1 cellular context compared by ENCODE assay signal in the genomic region with DNA sequence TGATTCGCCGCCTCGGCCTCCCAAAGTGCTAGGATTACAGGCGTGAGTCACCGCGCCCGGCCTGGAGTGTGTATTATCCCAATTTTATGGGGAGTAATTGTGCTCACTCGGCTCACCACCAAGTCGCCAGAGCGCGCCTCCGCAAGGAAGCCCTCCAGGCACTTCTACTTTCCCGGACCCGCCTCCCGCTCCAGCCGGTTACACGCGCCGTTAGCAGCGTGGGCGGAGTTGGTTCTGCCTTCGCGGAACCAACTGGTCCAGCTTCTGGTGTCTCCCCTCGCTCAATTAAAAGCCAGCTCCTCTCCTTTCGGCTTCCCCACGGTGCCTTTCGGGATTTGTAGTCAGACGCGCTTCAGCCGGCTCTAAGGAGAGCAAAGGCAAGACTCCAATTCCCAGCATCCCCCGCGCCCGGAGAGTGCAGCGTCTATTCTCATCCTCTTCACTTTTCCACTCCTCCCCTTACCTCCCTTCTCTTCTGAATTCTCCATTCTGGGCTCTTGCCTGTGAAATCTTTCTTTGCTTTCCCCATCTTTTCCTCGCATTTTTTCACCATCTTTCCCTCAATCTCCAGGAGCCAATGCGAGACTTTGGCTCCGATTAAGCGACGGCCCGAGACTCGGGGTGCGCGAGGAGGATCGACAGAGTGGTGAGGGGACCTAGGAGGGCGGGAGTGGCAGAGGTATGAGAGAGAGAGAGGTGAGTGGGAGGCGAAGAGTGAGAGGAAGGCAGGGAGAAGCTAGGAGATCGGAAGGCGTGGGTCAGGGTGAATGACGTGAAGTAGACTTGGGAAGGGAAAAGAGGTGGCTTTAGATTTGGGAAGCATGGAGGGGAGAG.
TF ChIP-seq lines count a peak whose summit lies in the region.

Gene GTF2H4, plus strand, starts transcription at position 450 of the 834 bp plus-strand sequence.

TF ChIP-seq in HepG2, 621 proteins besides CTCF, POLR2A, EP300 and RAD21 (continued from another document and continues in another):
- TF ChIP-seq, protein P1, sequence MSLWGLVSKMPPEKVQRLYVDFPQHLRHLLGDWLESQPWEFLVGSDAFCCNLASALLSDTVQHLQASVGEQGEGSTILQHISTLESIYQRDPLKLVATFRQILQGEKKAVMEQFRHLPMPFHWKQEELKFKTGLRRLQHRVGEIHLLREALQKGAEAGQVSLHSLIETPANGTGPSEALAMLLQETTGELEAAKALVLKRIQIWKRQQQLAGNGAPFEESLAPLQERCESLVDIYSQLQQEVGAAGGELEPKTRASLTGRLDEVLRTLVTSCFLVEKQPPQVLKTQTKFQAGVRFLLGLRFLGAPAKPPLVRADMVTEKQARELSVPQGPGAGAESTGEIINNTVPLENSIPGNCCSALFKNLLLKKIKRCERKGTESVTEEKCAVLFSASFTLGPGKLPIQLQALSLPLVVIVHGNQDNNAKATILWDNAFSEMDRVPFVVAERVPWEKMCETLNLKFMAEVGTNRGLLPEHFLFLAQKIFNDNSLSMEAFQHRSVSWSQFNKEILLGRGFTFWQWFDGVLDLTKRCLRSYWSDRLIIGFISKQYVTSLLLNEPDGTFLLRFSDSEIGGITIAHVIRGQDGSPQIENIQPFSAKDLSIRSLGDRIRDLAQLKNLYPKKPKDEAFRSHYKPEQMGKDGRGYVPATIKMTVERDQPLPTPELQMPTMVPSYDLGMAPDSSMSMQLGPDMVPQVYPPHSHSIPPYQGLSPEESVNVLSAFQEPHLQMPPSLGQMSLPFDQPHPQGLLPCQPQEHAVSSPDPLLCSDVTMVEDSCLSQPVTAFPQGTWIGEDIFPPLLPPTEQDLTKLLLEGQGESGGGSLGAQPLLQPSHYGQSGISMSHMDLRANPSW (CRISPR knock-in tag; IDR thresholded peaks at IDR 0.05; ENCODE audit: borderline replicate concordance) = peak; percentile 90; the same call in 1 of the 2 replicates
- TF ChIP-seq FOSL2 (CRISPR knock-in tag; IDR thresholded peaks at IDR 0.05) (peak; percentile 77), JARID2 (CRISPR knock-in tag; IDR thresholded peaks at IDR 0.05; ENCODE audit: insufficient replicate concordance) (peak; percentile 72), RELA (CRISPR knock-in tag; IDR thresholded peaks at IDR 0.05) (no peak; the same call in 1 of the 2 replicates), XBP1 (CRISPR knock-in tag; IDR thresholded peaks at IDR 0.05) (no peak), ZNF292 (CRISPR knock-in tag; IDR thresholded peaks at IDR 0.05; ENCODE audit: borderline replicate concordance, low read depth) (peak; percentile 63), REPIN1 (CRISPR knock-in tag; IDR thresholded peaks at IDR 0.05; ENCODE audit: borderline replicate concordance, low read depth) (peak; percentile 88), ONECUT2 (CRISPR knock-in tag; IDR thresholded peaks at IDR 0.05) (0 out of 2 replicates have a peak, but pooled peaks have one; percentile 15), ZSCAN21 (CRISPR knock-in tag; IDR thresholded peaks at IDR 0.05; ENCODE audit: borderline replicate concordance) (no peak; the same call in none of the 2 replicates), SP2 (CRISPR knock-in tag; IDR thresholded peaks at IDR 0.05) (no peak; the same call in 1 of the 2 replicates), KMT2B (CRISPR knock-in tag; IDR thresholded peaks at IDR 0.05) (peak; percentile 90), SP140L (CRISPR knock-in tag; IDR thresholded peaks at IDR 0.05; ENCODE audit: borderline replicate concordance) (no peak), PATZ1 (CRISPR knock-in tag; IDR thresholded peaks at IDR 0.05) (peak; percentile 67), ZNF468 (CRISPR knock-in tag; IDR thresholded peaks at IDR 0.05) (0 out of 2 replicates have a peak, but pooled peaks have one; percentile 29), HOXA7 (CRISPR knock-in tag; IDR thresholded peaks at IDR 0.05) (no peak), TBX3 (IDR thresholded peaks at IDR 0.05; ENCODE audit: borderline replicate concordance) (peak; percentile 18; the same call in 1 of the 2 replicates), XRCC5 (optimal IDR thresholded peaks at IDR 0.05; ENCODE audit: low read length) (peak; percentile 99), FIP1L1 (IDR thresholded peaks at IDR 0.05; ENCODE audit: borderline replicate concordance, insufficient read depth, low read depth, low read length) (0 out of 2 replicates have a peak, but pooled peaks have one; percentile 36), SP1 (IDR thresholded peaks at IDR 0.05) (no peak), SP1 (CRISPR knock-in tag; IDR thresholded peaks at IDR 0.05) (peak; percentile 96), CEBPG (CRISPR knock-in tag; IDR thresholded peaks at IDR 0.05) (0 out of 2 replicates have a peak, but pooled peaks have one; percentile 40), ZNF225 (CRISPR knock-in tag; IDR thresholded peaks at IDR 0.05) (peak; percentile 74; the same call in 1 of the 2 replicates), TCF12 (IDR thresholded peaks at IDR 0.05) (no peak), TCF12 (CRISPR knock-in tag; IDR thresholded peaks at IDR 0.05) (peak; percentile 15; the same call in 1 of the 2 replicates), HOXA3 (CRISPR knock-in tag; IDR thresholded peaks at IDR 0.05) (peak; percentile 80), FOSL1 (CRISPR knock-in tag; IDR thresholded peaks at IDR 0.05; ENCODE audit: borderline replicate concordance) (no peak), DR1 (CRISPR knock-in tag; IDR thresholded peaks at IDR 0.05) (no peak), AKAP8 (CRISPR knock-in tag; IDR thresholded peaks at IDR 0.05) (no peak), ZNF496 (CRISPR knock-in tag; IDR thresholded peaks at IDR 0.05; ENCODE audit: insufficient replicate concordance) (no peak), ZNF552 (CRISPR knock-in tag; IDR thresholded peaks at IDR 0.05; ENCODE audit: borderline replicate concordance) (no peak), GATA4 (IDR thresholded peaks at IDR 0.05; ENCODE audit: borderline replicate concordance, low read depth) (peak; percentile 38; the same call in 1 of the 2 replicates), ATF6 (CRISPR knock-in tag; conservative IDR thresholded peaks at IDR 0.05) (no peak), SYNCRIP (IDR thresholded peaks at IDR 0.05; ENCODE audit: insufficient read depth, low read depth, low read length) (no peak), ZFP36L1 (CRISPR knock-in tag; IDR thresholded peaks at IDR 0.05) (peak; percentile 30; the same call in 1 of the 2 replicates), ZNF792 (CRISPR knock-in tag; IDR thresholded peaks at IDR 0.05) (0 out of 2 replicates have a peak, but pooled peaks have one; percentile 65), SMARCC2 (IDR thresholded peaks at IDR 0.05) (no peak), SNRNP70 (IDR thresholded peaks at IDR 0.05; ENCODE audit: low read depth, low read length) (no peak), MTF2 (CRISPR knock-in tag; IDR thresholded peaks at IDR 0.05; ENCODE audit: borderline replicate concordance) (peak; percentile 58; the same call in 1 of the 2 replicates), ZNF567 (CRISPR knock-in tag; IDR thresholded peaks at IDR 0.05; ENCODE audit: borderline replicate concordance) (peak; percentile 94; the same call in 1 of the 2 replicates), NR0B2 (CRISPR knock-in tag; IDR thresholded peaks at IDR 0.05) (no peak), ZNF253 (CRISPR knock-in tag; IDR thresholded peaks at IDR 0.05; ENCODE audit: borderline replicate concordance) (no peak), ZNF883 (CRISPR knock-in tag; IDR thresholded peaks at IDR 0.05; ENCODE audit: not compliant biosample characterization) (no peak), ISX (CRISPR knock-in tag; conservative IDR thresholded peaks at IDR 0.05) (no peak), GZF1 (CRISPR knock-in tag; IDR thresholded peaks at IDR 0.05) (peak; percentile 81)
- TF ChIP-seq, protein P2, sequence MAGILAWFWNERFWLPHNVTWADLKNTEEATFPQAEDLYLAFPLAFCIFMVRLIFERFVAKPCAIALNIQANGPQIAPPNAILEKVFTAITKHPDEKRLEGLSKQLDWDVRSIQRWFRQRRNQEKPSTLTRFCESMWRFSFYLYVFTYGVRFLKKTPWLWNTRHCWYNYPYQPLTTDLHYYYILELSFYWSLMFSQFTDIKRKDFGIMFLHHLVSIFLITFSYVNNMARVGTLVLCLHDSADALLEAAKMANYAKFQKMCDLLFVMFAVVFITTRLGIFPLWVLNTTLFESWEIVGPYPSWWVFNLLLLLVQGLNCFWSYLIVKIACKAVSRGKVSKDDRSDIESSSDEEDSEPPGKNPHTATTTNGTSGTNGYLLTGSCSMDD (CRISPR knock-in tag; IDR thresholded peaks at IDR 0.05) = no peak
- TF ChIP-seq, protein P3, sequence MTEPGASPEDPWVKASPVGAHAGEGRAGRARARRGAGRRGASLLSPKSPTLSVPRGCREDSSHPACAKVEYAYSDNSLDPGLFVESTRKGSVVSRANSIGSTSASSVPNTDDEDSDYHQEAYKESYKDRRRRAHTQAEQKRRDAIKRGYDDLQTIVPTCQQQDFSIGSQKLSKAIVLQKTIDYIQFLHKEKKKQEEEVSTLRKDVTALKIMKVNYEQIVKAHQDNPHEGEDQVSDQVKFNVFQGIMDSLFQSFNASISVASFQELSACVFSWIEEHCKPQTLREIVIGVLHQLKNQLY (CRISPR knock-in tag; IDR thresholded peaks at IDR 0.05) = no peak
- TF ChIP-seq, protein P4, sequence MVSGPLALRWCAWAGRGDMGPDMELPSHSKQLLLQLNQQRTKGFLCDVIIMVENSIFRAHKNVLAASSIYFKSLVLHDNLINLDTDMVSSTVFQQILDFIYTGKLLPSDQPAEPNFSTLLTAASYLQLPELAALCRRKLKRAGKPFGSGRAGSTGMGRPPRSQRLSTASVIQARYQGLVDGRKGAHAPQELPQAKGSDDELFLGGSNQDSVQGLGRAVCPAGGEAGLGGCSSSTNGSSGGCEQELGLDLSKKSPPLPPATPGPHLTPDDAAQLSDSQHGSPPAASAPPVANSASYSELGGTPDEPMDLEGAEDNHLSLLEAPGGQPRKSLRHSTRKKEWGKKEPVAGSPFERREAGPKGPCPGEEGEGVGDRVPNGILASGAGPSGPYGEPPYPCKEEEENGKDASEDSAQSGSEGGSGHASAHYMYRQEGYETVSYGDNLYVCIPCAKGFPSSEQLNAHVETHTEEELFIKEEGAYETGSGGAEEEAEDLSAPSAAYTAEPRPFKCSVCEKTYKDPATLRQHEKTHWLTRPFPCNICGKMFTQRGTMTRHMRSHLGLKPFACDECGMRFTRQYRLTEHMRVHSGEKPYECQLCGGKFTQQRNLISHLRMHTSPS (CRISPR knock-in tag; IDR thresholded peaks at IDR 0.05; ENCODE audit: low read depth) = 0 out of 2 replicates have a peak, but pooled peaks have one; percentile 12
- TF ChIP-seq, protein P5, sequence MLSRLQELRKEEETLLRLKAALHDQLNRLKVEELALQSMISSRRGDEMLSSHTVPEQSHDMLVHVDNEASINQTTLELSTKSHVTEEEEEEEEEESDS (CRISPR knock-in tag; IDR thresholded peaks at IDR 0.05; ENCODE audit: borderline replicate concordance) = 0 out of 2 replicates have a peak, but pooled peaks have one; percentile 70
- TF ChIP-seq, protein P6, sequence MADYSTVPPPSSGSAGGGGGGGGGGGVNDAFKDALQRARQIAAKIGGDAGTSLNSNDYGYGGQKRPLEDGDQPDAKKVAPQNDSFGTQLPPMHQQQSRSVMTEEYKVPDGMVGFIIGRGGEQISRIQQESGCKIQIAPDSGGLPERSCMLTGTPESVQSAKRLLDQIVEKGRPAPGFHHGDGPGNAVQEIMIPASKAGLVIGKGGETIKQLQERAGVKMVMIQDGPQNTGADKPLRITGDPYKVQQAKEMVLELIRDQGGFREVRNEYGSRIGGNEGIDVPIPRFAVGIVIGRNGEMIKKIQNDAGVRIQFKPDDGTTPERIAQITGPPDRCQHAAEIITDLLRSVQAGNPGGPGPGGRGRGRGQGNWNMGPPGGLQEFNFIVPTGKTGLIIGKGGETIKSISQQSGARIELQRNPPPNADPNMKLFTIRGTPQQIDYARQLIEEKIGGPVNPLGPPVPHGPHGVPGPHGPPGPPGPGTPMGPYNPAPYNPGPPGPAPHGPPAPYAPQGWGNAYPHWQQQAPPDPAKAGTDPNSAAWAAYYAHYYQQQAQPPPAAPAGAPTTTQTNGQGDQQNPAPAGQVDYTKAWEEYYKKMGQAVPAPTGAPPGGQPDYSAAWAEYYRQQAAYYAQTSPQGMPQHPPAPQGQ (CRISPR knock-in tag; IDR thresholded peaks at IDR 0.05; ENCODE audit: borderline replicate concordance) = no peak
- TF ChIP-seq, protein P7, sequence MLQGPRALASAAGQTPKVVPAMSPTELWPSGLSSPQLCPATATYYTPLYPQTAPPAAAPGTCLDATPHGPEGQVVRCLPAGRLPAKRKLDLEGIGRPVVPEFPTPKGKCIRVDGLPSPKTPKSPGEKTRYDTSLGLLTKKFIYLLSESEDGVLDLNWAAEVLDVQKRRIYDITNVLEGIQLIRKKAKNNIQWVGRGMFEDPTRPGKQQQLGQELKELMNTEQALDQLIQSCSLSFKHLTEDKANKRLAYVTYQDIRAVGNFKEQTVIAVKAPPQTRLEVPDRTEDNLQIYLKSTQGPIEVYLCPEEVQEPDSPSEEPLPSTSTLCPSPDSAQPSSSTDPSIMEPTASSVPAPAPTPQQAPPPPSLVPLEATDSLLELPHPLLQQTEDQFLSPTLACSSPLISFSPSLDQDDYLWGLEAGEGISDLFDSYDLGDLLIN (CRISPR knock-in tag; IDR thresholded peaks at IDR 0.05; ENCODE audit: borderline replicate concordance) = no peak; the same call in 1 of the 2 replicates
